8 cellular contexts compared by ENCODE assay signal in the genomic region with DNA sequence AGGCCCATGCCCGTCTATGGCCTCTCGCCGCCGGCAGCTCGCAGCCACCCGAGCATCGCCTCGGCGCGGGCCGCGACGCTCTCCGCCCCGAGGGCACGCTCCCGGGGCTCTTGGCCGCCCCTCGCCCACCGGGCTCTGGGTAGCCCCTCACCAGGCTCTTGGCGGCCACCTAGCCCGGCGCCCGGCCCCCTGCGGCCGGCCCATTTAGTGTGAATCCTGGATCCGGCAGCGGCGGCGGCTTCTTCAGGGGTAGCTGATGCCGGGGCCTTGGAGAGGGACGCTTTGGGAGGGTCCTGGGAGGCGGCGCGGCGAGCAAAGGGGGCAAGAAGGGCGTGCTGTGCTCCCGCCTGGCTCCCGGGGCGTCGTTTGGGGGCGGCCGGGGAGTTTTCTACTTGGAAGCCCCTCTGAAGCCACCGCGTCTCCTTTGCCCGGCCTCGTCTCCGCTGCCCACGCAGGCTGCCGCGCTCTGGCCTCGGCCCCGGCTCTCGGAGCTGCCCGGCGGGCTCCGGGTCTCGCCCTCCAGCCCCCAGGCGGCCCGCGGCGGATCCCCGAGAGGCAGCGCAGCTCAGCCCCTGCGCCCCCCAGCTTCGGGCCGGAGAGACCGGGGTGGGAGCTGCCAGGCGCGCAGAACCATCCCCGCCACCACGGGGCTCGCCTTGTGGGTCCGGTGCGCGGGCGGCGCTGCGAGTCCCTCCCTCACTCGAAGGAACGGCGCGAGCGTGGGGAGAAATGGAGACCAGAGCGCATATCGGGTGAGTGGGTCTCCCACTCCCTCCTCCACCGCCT. TPM values are rescaled to one million over a fixed set of nuclear protein-coding genes. Genes with fewer than 3 reads are reported as not detected.
DNase-seq lines count a peak whose midpoint lies in the region; ATAC-seq lines count a peak whose summit lies in the region.

No MANE protein-coding gene starts in this region.

- peaks cover 4% of the 10 kb centered on the region for H3K4me1 Mint-ChIP-seq in activated naive CD8-positive, alpha-beta T cell treated with anti-CD3 and anti-CD28 coated beads for 36 hours

- H3K4me1 ChIP-seq in iPS-18a (ENCODE audit: control insufficient read depth, low read depth, low read length): peaks cover 31% of the 10 kb centered on the region
- H3K4me1 ChIP-seq in skeletal muscle tissue (ENCODE audit: control insufficient read depth in 3 of 3, insufficient read depth in 3 of 3, low read length in 3 of 3): peaks cover 6 to 23% (median 9%) of the 10 kb centered on the region in 3 donors

- H3K9me3 ChIP-seq in MG63 (no peaks in the 10 kb centered on the region), iPS-18a (ENCODE audit: control insufficient read depth, low read depth, low read length) (no peaks in the 10 kb centered on the region), skeletal muscle tissue (ENCODE audit: control insufficient read depth in 3 of 3, low read length in 3 of 3) (peaks cover 0 to 2% (median 0%) of the 10 kb centered on the region in 3 donors)

- no peak overlapping the region for H3K27ac Mint-ChIP-seq in activated naive CD8-positive, alpha-beta T cell treated with anti-CD3 and anti-CD28 coated beads for 36 hours

- peak overlapping the region; percentile 76 for H3K4me3 ChIP-seq in MG63
- peak overlapping the region; percentile 61 for H3K4me3 ChIP-seq in iPS-18a (ENCODE audit: low read length)
- peak overlapping the region; percentile 62 to 69 (median 67) for H3K4me3 ChIP-seq in skeletal muscle tissue (ENCODE audit: low read length in 3 of 3)

- H3K27me3 Mint-ChIP-seq in activated naive CD8-positive, alpha-beta T cell treated with anti-CD3 and anti-CD28 coated beads for 36 hours: peaks cover 59% of the 10 kb centered on the region

- H3K27ac ChIP-seq in iPS-18a (ENCODE audit: low read length): no peak overlapping the region
- no peak overlapping the region for H3K27ac ChIP-seq in skeletal muscle tissue (ENCODE audit: low read depth, low read length)

- H3K36me3 ChIP-seq in MG63: peaks cover 39% of the 10 kb centered on the region
- peaks cover 3% of the 10 kb centered on the region for H3K36me3 ChIP-seq in iPS-18a (ENCODE audit: control insufficient read depth, low read depth, low read length)
- H3K36me3 ChIP-seq in skeletal muscle tissue (ENCODE audit: control insufficient read depth in 3 of 3, insufficient read depth in 3 of 3, low read length in 3 of 3): no peaks in the 10 kb centered on the region

- H3K9ac ChIP-seq in iPS-18a (ENCODE audit: low read length) (no peak overlapping the region), skeletal muscle tissue (ENCODE audit: low read depth in 1 of 3, low read length in 3 of 3) (peak overlapping the region in 2 of 3 donors; percentile 38 to 77)

- H3K27me3 ChIP-seq in MG63 (no peaks in the 10 kb centered on the region), iPS-18a (ENCODE audit: control insufficient read depth, insufficient read depth, low read length) (peaks cover 62% of the 10 kb centered on the region), skeletal muscle tissue (ENCODE audit: control insufficient read depth in 3 of 3, insufficient read depth in 3 of 3, low read length in 3 of 3) (peaks cover 27 to 36% (median 35%) of the 10 kb centered on the region in 3 donors)

- H3K9me3 Mint-ChIP-seq in activated naive CD8-positive, alpha-beta T cell treated with anti-CD3 and anti-CD28 coated beads for 36 hours: no peaks in the 10 kb centered on the region

- H3K4me3 Mint-ChIP-seq in activated naive CD8-positive, alpha-beta T cell treated with anti-CD3 and anti-CD28 coated beads for 36 hours: no peak overlapping the region

- no peaks in the 10 kb centered on the region for H3K36me3 Mint-ChIP-seq in activated naive CD8-positive, alpha-beta T cell treated with anti-CD3 and anti-CD28 coated beads for 36 hours

- ATAC-seq in GM18502 (IDR thresholded peaks at IDR 0.05; ENCODE audit: poor library complexity, unreplicated experiment): peak; percentile 18
- ATAC-seq in HG03520 (IDR thresholded peaks at IDR 0.05; ENCODE audit: unreplicated experiment): no peak

- DNase-seq in MG63 (no peak), COLO668 (lab: John Stamatoyannopoulos, UW; ENCODE audit: unreplicated experiment) (no peak)
- no peak for DNase-seq in activated naive CD8-positive, alpha-beta T cell treated with anti-CD3 and anti-CD28 coated beads for 36 hours
- no peak for DNase-seq in activated effector memory CD4-positive, alpha-beta T cell treated with Interleukin-2 at 50 U/mL for 16 hours

RNA-seq across cellular contexts. Expression of a gene that starts 0.5 kb away (rescaled TPM):
- 11.1 and 42.7 TPM in 2 replicates for total RNA-seq in MG63 (2014; rRNA removed; shearing (Covaris generic); ENCODE audit: low replicate concordance)
- 41.2 TPM for total RNA-seq in skeletal muscle tissue
- not detected for total RNA-seq in activated naive CD8-positive, alpha-beta T cell treated with anti-CD3 and anti-CD28 coated beads for 36 hours

Comparison
In these comparisons a context has a peak if more than half of its experiments do, and no peak if none do; other contexts are left out.
1. RNA of a gene that starts 0.5 kb away (total RNA-seq): 41.2 TPM in skeletal muscle tissue (single experiment) and 11.1 to 42.7 TPM in MG63; not detected in activated naive CD8-positive, alpha-beta T cell treated with anti-CD3 and anti-CD28 coated beads for 36 hours; every median in the first group is over 10 times any median in the second.
2. Peak in every context shown above with its lines, with median percentiles within 50 percentile points of each other: H3K4me3 ChIP-seq.